Comparison of ENCODE assay signal across 29 cellular contexts in the genomic region with DNA sequence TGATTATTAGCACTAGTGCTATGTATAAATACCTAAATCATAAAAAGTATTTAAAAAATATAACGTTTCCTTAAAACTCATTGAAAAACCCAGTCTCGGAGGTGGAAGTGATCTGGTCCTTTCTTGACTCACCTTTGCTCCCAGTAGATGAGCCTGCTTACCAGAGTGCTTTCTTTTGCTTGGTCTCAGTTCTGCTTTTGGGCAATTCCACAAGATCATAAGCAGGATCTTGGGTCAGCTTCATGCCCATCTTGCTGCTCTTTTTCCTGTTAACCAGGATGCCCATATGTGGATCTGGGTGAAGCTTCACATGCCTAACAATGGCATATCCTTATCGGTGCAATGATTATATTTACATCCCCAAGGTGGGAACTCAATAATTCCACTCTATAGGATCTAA.
"Had no signal": no experiment of that assay in that cellular context is flagged by ENCODE, and none has a peak within 500 bp of the region (broad histone marks: within the 10 kb centered on the region; RNA-seq: fewer than 3 reads in every experiment).

No MANE protein-coding gene starts in this region.

- H3K4me1 Mint-ChIP-seq: T-cell had no signal

- DNase-seq: IMR-90; Karpas-422; KG1; MG63; NCI-H1092; NCI-H1105 treated with DMSO at 0.1 percent for 48 hours; NCI-H1417 treated with DMSO at 0.1 percent for 48 hours; NCI-H146; NCI-H1694 treated with DMSO at 0.1 percent for 48 hours; NCI-H1930; NCI-H2081; NCI-H2107; NCI-H2227 treated with DMSO at 0.1 percent for 48 hours; NCI-H446; NCI-H510A; NCI-H524 treated with DMSO at 0.1 percent for 48 hours; NCI-H69; NCI-H774; NK-92 treated with Interleukin-12 subunit alpha and Interleukin-12 subunit beta, amount 100 ng/mL, for 24 hours; OCI-M1; PC-9; Peyer's patch; Right ventricle myocardium superior; SIG-M5; SK-N-SH; SW 1271; T-cell had no signal

- FAIRE-seq: HepG2 had no signal

- H3K9ac ChIP-seq: SK-N-SH had no signal

- H2AFZ ChIP-seq: PC-9 had no signal

- H3K27ac ChIP-seq: PC-9, Peyer's patch, SJSA1 had no signal

- H3K4me2 ChIP-seq: PC-9, SK-N-SH had no signal

- H3K4me3 Mint-ChIP-seq: T-cell had no signal

- H3K4me3 ChIP-seq: MG63, PC-9, Peyer's patch, SJSA1 had no signal

- H3K27ac Mint-ChIP-seq: T-cell had no signal

- H3K36me3 Mint-ChIP-seq: T-cell had no signal

- H3K4me1 ChIP-seq: Peyer's patch, SJSA1 had no signal

- H3K9me3 ChIP-seq: MG63, SJSA1, SK-N-SH had no signal

- H3K27me3 ChIP-seq: MG63, Peyer's patch, SJSA1 had no signal

- H3K36me3 ChIP-seq: MG63, Peyer's patch, SJSA1 had no signal

- ATAC-seq: HepG2, T-cell had no signal
